Comparison of ENCODE assay signal across 1 cellular context in genomic region chr1:38888423-38889333, GRCh38.
TF ChIP-seq lines count a peak whose summit lies in the region.

No MANE protein-coding gene starts in this region.

TF ChIP-seq in HepG2, 621 proteins besides CTCF, POLR2A, EP300 and RAD21 (continued from another document and continues in another):
- TF ChIP-seq PAXIP1 (CRISPR knock-in tag; conservative IDR thresholded peaks at IDR 0.05) (peak; percentile 50), ZNF12 (CRISPR knock-in tag; IDR thresholded peaks at IDR 0.05) (no peak), HDAC2 (CRISPR knock-in tag; IDR thresholded peaks at IDR 0.05) (peak; percentile 53; the same call in 1 of the 2 replicates), CCAR2 (optimal IDR thresholded peaks at IDR 0.05; ENCODE audit: low read depth, low read length) (no peak), BCL6 (CRISPR knock-in tag; IDR thresholded peaks at IDR 0.05) (peak; percentile 11; the same call in 1 of the 2 replicates), PHF21A (CRISPR knock-in tag; IDR thresholded peaks at IDR 0.05) (0 out of 2 replicates have a peak, but pooled peaks have one; percentile 19), ZSCAN12 (CRISPR knock-in tag; IDR thresholded peaks at IDR 0.05) (no peak), TCF12 (IDR thresholded peaks at IDR 0.05) (no peak), TCF12 (CRISPR knock-in tag; IDR thresholded peaks at IDR 0.05) (no peak), RFX1 (IDR thresholded peaks at IDR 0.05) (no peak), ZNF343 (CRISPR knock-in tag; IDR thresholded peaks at IDR 0.05) (no peak), ZNF746 (CRISPR knock-in tag; IDR thresholded peaks at IDR 0.05) (no peak), FOXP1 (IDR thresholded peaks at IDR 0.05) (no peak), FOXP1 (CRISPR knock-in tag; IDR thresholded peaks at IDR 0.05) (peak; percentile 43; the same call in 1 of the 2 replicates), ZNF775 (CRISPR knock-in tag; IDR thresholded peaks at IDR 0.05; ENCODE audit: borderline replicate concordance) (no peak), ELF4 (CRISPR knock-in tag; IDR thresholded peaks at IDR 0.05; ENCODE audit: borderline replicate concordance) (no peak), SAFB2 (CRISPR knock-in tag; IDR thresholded peaks at IDR 0.05; ENCODE audit: borderline replicate concordance, low read depth) (no peak), MAF1 (CRISPR knock-in tag; IDR thresholded peaks at IDR 0.05; ENCODE audit: borderline replicate concordance) (no peak), YEATS2 (CRISPR knock-in tag; IDR thresholded peaks at IDR 0.05; ENCODE audit: borderline replicate concordance) (no peak), ZNF256 (CRISPR knock-in tag; conservative IDR thresholded peaks at IDR 0.05) (no peak), THYN1 (CRISPR knock-in tag; IDR thresholded peaks at IDR 0.05; ENCODE audit: borderline replicate concordance, low read depth) (no peak), PAF1 (CRISPR knock-in tag; IDR thresholded peaks at IDR 0.05) (no peak), DPF2 (CRISPR knock-in tag; IDR thresholded peaks at IDR 0.05; ENCODE audit: borderline replicate concordance, low read depth) (no peak), RORA (CRISPR knock-in tag; IDR thresholded peaks at IDR 0.05) (no peak), MTA1 (CRISPR knock-in tag; IDR thresholded peaks at IDR 0.05; ENCODE audit: borderline replicate concordance) (no peak), ZNF580 (CRISPR knock-in tag; IDR thresholded peaks at IDR 0.05; ENCODE audit: borderline replicate concordance, low read depth) (peak; percentile 35; the same call in 1 of the 2 replicates), ZNF782 (CRISPR knock-in tag; IDR thresholded peaks at IDR 0.05; ENCODE audit: borderline replicate concordance) (no peak), ZNF569 (CRISPR knock-in tag; IDR thresholded peaks at IDR 0.05; ENCODE audit: borderline replicate concordance) (no peak), ZIK1 (CRISPR knock-in tag; IDR thresholded peaks at IDR 0.05; ENCODE audit: borderline replicate concordance, low read depth) (no peak), ZNF17 (CRISPR knock-in tag; IDR thresholded peaks at IDR 0.05) (no peak), ZC3H13 (CRISPR knock-in tag; IDR thresholded peaks at IDR 0.05) (no peak), ZNF292 (CRISPR knock-in tag; IDR thresholded peaks at IDR 0.05; ENCODE audit: borderline replicate concordance, low read depth) (no peak; the same call in 1 of the 2 replicates), ZKSCAN1 (IDR thresholded peaks at IDR 0.05; ENCODE audit: low read length) (no peak), CHD4 (IDR thresholded peaks at IDR 0.05; ENCODE audit: borderline replicate concordance, low read length) (0 out of 2 replicates have a peak, but pooled peaks have one; percentile 64), FOXJ3 (CRISPR knock-in tag; IDR thresholded peaks at IDR 0.05; ENCODE audit: borderline replicate concordance) (no peak), ZNF20 (CRISPR knock-in tag; IDR thresholded peaks at IDR 0.05) (no peak), SKI (IDR thresholded peaks at IDR 0.05; ENCODE audit: partially characterized antibody) (no peak), ZNF274 (CRISPR knock-in tag; IDR thresholded peaks at IDR 0.05) (no peak), THAP7 (CRISPR knock-in tag; IDR thresholded peaks at IDR 0.05) (no peak), AGO1 (IDR thresholded peaks at IDR 0.05; ENCODE audit: low read depth, low read length, poor library complexity, severe bottlenecking) (no peak)
- TF ChIP-seq, protein P1, sequence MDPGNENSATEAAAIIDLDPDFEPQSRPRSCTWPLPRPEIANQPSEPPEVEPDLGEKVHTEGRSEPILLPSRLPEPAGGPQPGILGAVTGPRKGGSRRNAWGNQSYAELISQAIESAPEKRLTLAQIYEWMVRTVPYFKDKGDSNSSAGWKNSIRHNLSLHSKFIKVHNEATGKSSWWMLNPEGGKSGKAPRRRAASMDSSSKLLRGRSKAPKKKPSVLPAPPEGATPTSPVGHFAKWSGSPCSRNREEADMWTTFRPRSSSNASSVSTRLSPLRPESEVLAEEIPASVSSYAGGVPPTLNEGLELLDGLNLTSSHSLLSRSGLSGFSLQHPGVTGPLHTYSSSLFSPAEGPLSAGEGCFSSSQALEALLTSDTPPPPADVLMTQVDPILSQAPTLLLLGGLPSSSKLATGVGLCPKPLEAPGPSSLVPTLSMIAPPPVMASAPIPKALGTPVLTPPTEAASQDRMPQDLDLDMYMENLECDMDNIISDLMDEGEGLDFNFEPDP (CRISPR knock-in tag; conservative IDR thresholded peaks at IDR 0.05): no peak
- TF ChIP-seq, protein P2, sequence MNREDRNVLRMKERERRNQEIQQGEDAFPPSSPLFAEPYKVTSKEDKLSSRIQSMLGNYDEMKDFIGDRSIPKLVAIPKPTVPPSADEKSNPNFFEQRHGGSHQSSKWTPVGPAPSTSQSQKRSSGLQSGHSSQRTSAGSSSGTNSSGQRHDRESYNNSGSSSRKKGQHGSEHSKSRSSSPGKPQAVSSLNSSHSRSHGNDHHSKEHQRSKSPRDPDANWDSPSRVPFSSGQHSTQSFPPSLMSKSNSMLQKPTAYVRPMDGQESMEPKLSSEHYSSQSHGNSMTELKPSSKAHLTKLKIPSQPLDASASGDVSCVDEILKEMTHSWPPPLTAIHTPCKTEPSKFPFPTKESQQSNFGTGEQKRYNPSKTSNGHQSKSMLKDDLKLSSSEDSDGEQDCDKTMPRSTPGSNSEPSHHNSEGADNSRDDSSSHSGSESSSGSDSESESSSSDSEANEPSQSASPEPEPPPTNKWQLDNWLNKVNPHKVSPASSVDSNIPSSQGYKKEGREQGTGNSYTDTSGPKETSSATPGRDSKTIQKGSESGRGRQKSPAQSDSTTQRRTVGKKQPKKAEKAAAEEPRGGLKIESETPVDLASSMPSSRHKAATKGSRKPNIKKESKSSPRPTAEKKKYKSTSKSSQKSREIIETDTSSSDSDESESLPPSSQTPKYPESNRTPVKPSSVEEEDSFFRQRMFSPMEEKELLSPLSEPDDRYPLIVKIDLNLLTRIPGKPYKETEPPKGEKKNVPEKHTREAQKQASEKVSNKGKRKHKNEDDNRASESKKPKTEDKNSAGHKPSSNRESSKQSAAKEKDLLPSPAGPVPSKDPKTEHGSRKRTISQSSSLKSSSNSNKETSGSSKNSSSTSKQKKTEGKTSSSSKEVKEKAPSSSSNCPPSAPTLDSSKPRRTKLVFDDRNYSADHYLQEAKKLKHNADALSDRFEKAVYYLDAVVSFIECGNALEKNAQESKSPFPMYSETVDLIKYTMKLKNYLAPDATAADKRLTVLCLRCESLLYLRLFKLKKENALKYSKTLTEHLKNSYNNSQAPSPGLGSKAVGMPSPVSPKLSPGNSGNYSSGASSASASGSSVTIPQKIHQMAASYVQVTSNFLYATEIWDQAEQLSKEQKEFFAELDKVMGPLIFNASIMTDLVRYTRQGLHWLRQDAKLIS (CRISPR knock-in tag; IDR thresholded peaks at IDR 0.05): no peak
- TF ChIP-seq, protein P3, sequence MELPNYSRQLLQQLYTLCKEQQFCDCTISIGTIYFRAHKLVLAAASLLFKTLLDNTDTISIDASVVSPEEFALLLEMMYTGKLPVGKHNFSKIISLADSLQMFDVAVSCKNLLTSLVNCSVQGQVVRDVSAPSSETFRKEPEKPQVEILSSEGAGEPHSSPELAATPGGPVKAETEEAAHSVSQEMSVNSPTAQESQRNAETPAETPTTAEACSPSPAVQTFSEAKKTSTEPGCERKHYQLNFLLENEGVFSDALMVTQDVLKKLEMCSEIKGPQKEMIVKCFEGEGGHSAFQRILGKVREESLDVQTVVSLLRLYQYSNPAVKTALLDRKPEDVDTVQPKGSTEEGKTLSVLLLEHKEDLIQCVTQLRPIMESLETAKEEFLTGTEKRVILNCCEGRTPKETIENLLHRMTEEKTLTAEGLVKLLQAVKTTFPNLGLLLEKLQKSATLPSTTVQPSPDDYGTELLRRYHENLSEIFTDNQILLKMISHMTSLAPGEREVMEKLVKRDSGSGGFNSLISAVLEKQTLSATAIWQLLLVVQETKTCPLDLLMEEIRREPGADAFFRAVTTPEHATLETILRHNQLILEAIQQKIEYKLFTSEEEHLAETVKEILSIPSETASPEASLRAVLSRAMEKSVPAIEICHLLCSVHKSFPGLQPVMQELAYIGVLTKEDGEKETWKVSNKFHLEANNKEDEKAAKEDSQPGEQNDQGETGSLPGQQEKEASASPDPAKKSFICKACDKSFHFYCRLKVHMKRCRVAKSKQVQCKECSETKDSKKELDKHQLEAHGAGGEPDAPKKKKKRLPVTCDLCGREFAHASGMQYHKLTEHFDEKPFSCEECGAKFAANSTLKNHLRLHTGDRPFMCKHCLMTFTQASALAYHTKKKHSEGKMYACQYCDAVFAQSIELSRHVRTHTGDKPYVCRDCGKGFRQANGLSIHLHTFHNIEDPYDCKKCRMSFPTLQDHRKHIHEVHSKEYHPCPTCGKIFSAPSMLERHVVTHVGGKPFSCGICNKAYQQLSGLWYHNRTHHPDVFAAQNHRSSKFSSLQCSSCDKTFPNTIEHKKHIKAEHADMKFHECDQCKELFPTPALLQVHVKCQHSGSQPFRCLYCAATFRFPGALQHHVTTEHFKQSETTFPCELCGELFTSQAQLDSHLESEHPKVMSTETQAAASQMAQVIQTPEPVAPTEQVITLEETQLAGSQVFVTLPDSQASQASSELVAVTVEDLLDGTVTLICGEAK (IDR thresholded peaks at IDR 0.05): no peak
- TF ChIP-seq, protein P3 (CRISPR knock-in tag; IDR thresholded peaks at IDR 0.05): no peak
- TF ChIP-seq, protein P4, sequence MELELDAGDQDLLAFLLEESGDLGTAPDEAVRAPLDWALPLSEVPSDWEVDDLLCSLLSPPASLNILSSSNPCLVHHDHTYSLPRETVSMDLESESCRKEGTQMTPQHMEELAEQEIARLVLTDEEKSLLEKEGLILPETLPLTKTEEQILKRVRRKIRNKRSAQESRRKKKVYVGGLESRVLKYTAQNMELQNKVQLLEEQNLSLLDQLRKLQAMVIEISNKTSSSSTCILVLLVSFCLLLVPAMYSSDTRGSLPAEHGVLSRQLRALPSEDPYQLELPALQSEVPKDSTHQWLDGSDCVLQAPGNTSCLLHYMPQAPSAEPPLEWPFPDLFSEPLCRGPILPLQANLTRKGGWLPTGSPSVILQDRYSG (CRISPR knock-in tag; IDR thresholded peaks at IDR 0.05): no peak
